In genomic region chr1:151838491-151839412, GRCh38 we compare ENCODE assay signal across 1 cellular context.
TF ChIP-seq lines count a peak whose summit lies in the region.

No MANE protein-coding gene starts in this region.

TF ChIP-seq in GM23338, 12 proteins besides CTCF, POLR2A, EP300 and RAD21 (continued from another document):
- TF ChIP-seq ZNF462 (CRISPR knock-in tag; IDR thresholded peaks at IDR 0.05): no peak
- TF ChIP-seq CREB1 (CRISPR knock-in tag; IDR thresholded peaks at IDR 0.05; ENCODE audit: low read depth): no peak
- TF ChIP-seq STAT1 (IDR thresholded peaks at IDR 0.05; ENCODE audit: unreplicated experiment): no peak
